8 cellular contexts compared by ENCODE assay signal in the genomic region with DNA sequence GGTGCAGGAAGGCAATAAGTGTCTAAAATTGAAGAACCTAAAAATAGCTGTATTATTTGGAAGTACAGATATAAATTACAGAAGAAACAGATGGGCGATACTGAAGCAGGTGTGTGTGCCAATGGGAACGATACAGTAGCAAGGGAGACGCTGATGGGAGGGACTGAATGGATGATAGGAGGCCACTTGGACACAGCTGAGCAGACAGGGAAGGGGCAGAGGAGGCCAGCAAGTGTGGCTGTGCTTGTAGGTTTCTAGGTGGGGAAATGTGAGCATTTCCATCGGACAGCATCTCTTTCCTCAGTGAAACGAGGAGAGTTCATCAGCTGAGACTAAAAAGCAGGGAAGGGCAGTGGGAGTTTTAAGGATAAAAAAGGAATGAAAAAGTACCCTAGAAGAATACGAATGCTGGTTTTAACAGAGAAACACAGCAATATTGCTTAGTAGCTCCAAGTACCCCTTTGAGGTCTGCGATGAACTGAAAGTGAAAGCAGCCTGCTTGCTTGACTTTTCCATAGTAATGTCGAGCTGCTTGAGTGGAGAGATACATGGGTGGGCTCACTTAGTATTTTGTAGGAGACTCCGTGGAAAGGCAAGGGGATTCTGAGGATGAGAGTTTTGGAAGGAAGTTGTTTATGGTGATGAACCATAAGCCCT.
DNase-seq lines count a peak whose midpoint lies in the region; ATAC-seq and TF ChIP-seq lines count a peak whose summit lies in the region.

No MANE protein-coding gene starts in this region.

- H3K4me1 ChIP-seq in gastroesophageal sphincter, result no peaks in the 10 kb centered on the region
- H3K4me1 ChIP-seq in thoracic aorta (ENCODE audit: control insufficient read depth in 1 of 2, low read depth in 2 of 2), result no peaks in the 10 kb centered on the region

- H3K27ac Mint-ChIP-seq in activated CD8-positive, alpha-beta memory T cell treated with anti-CD3 and anti-CD28 coated beads, Interleukin-2, amount 10 ng/mL, durations not matched to agents 7 days and 5 days, result no peak overlapping the region

- CTCF ChIA-PET in activated CD8-positive, alpha-beta memory T cell treated with anti-CD3 and anti-CD28 coated beads, Interleukin-2, amount 10 ng/mL, durations not matched to agents 7 days and 5 days (lab: Charles Lee), result interaction anchor here (0.7 to 3.4 kb wide), 8 partner anchors 10 to 562 kb away, joined by 3 to 15 read pairs (median 4); no protein-coding TSS in a partner anchor

- TF ChIP-seq POLR2A in gastroesophageal sphincter (IDR thresholded peaks at IDR 0.05), result no peak

- H3K27ac ChIP-seq in gastroesophageal sphincter (no peak overlapping the region), thoracic aorta (no peak overlapping the region), brain microvascular endothelial cell (no peak overlapping the region)

- DNase-seq in activated CD8-positive, alpha-beta memory T cell treated with anti-CD3 and anti-CD28 coated beads, Interleukin-2, amount 10 ng/mL, durations not matched to agents 7 days and 5 days, result peak; percentile 58
- no peak for DNase-seq in activated CD8-positive, alpha-beta memory T cell treated with anti-CD3 and anti-CD28 coated beads for 24 hours
- DNase-seq in RPMI8226 (peak; percentile 45), thoracic aorta (ENCODE audit: low spot score) (no peak), brain microvascular endothelial cell (no peak), ecto neural progenitor cell (ENCODE audit: low spot score) (no peak)

- WGBS in gastroesophageal sphincter (ENCODE audit: low coverage in 1 of 2), 2 donors, result 38 to 63% methylated on average over 6 to 9 of the region's 9 CpGs

- in situ Hi-C loops in brain microvascular endothelial cell (cut with HindIII; ENCODE audit: low pct_ligation_motif_present, low sequenced_read_pairs), result no loop called here

- H3K9me3 ChIP-seq in gastroesophageal sphincter (peaks cover 0 to 1% (median 0%) of the 10 kb centered on the region in 3 donors), thoracic aorta (no peaks in the 10 kb centered on the region)

- H3K27me3 Mint-ChIP-seq in activated CD8-positive, alpha-beta memory T cell treated with anti-CD3 and anti-CD28 coated beads, Interleukin-2, amount 10 ng/mL, durations not matched to agents 7 days and 5 days, result no peaks in the 10 kb centered on the region

- H3K27me3 ChIP-seq in gastroesophageal sphincter (no peaks in the 10 kb centered on the region), thoracic aorta (replicated peaks; ENCODE audit: insufficient read depth) (no peaks in the 10 kb centered on the region), brain microvascular endothelial cell (replicated peaks) (no peaks in the 10 kb centered on the region)

- H3K4me3 ChIP-seq in gastroesophageal sphincter (peak overlapping the region; percentile 28 to 36), thoracic aorta (peak overlapping the region; percentile 59), brain microvascular endothelial cell (ENCODE audit: low read depth, low read length) (no peak overlapping the region)

- TF ChIP-seq CTCF in gastroesophageal sphincter (IDR thresholded peaks at IDR 0.05) (no peak), thoracic aorta (IDR thresholded peaks at IDR 0.05) (no peak), brain microvascular endothelial cell (IDR thresholded peaks at IDR 0.05; ENCODE audit: low read depth, low read length, missing control alignments) (no peak)

- no peak for TF ChIP-seq EP300 in gastroesophageal sphincter (IDR thresholded peaks at IDR 0.05)

- no peaks in the 10 kb centered on the region for H3K36me3 Mint-ChIP-seq in activated CD8-positive, alpha-beta memory T cell treated with anti-CD3 and anti-CD28 coated beads, Interleukin-2, amount 10 ng/mL, durations not matched to agents 7 days and 5 days

- H3K36me3 ChIP-seq in gastroesophageal sphincter (no peaks in the 10 kb centered on the region), thoracic aorta (no peaks in the 10 kb centered on the region), brain microvascular endothelial cell (replicated peaks) (no peaks in the 10 kb centered on the region)

- peak; percentile 92 for ATAC-seq in activated CD8-positive, alpha-beta memory T cell treated with anti-CD3 and anti-CD28 coated beads, Interleukin-2, amount 10 ng/mL, durations not matched to agents 7 days and 5 days
- ATAC-seq in HG03378 (IDR thresholded peaks at IDR 0.05; ENCODE audit: unreplicated experiment) (peak; percentile 68), gastroesophageal sphincter (no peak), thoracic aorta (ENCODE audit: insufficient number of reproducible peaks, low FRiP score, low read depth) (no peak)

- no peaks in the 10 kb centered on the region for H3K9me3 Mint-ChIP-seq in activated CD8-positive, alpha-beta memory T cell treated with anti-CD3 and anti-CD28 coated beads, Interleukin-2, amount 10 ng/mL, durations not matched to agents 7 days and 5 days (ENCODE audit: low read depth)

- no peaks in the 10 kb centered on the region for H3K4me1 Mint-ChIP-seq in activated CD8-positive, alpha-beta memory T cell treated with anti-CD3 and anti-CD28 coated beads, Interleukin-2, amount 10 ng/mL, durations not matched to agents 7 days and 5 days

- no peak overlapping the region for H3K4me3 Mint-ChIP-seq in activated CD8-positive, alpha-beta memory T cell treated with anti-CD3 and anti-CD28 coated beads, Interleukin-2, amount 10 ng/mL, durations not matched to agents 7 days and 5 days

Comparison
In these comparisons a context has a peak if more than half of its experiments do, and no peak if none do; other contexts are left out.
1. DNase-seq: peak in activated CD8-positive, alpha-beta memory T cell treated with anti-CD3 and anti-CD28 coated beads, Interleukin-2, amount 10 ng/mL, durations not matched to agents 7 days and 5 days (single experiment) and RPMI8226 (single experiment); none in activated CD8-positive, alpha-beta memory T cell treated with anti-CD3 and anti-CD28 coated beads for 24 hours (single experiment), thoracic aorta (single experiment), brain microvascular endothelial cell (single experiment) and ecto neural progenitor cell (single experiment).
2. ATAC-seq: peak in activated CD8-positive, alpha-beta memory T cell treated with anti-CD3 and anti-CD28 coated beads, Interleukin-2, amount 10 ng/mL, durations not matched to agents 7 days and 5 days (single experiment) and HG03378 (single experiment); none in gastroesophageal sphincter (single experiment) and thoracic aorta (single experiment).